In the genomic region with DNA sequence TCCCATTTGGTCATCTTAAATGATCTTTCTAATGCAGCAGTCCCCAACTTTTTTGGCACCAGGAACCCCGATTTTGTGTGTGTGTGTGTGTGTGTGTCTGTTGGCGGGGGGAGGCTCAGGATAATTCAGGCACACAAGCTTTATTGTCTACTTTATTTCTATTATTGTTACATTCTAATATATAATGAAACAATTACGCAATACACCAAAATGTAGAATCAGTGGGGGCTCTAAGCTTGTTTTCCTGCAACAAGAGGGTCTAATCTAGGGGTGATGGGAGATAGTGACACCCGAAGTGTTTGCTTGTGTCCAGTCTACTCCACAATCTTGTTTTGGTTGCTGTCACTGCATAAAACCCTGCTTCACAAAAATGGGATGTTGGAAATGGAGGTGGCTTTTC, we compare ENCODE assay signal across 7 cellular contexts.
"Had no signal": no experiment of that assay in that cellular context is flagged by ENCODE, and none has a peak within 500 bp of the region (broad histone marks: within the 10 kb centered on the region; RNA-seq: fewer than 3 reads in every experiment).

No MANE protein-coding gene starts in this region.

- H3K9ac ChIP-seq: GM23248 had no signal

- H3K27ac ChIP-seq: GM23248 had no signal

- H3K4me3 Mint-ChIP-seq: H9 had no signal

- DNase-seq: GM23248, GOT3, H9, HCEC 1CT, KG1 had no signal

- FAIRE-seq: H54, HTR-8/SVneo had no signal

- H2AFZ ChIP-seq: GM23248 had no signal

- H3K4me3 ChIP-seq: GM23248 had no signal

- H3K9me3 Mint-ChIP-seq: H9 had no signal
